In genomic region chr12:76030378-76031080, GRCh38 we compare ENCODE assay signal across 1 cellular context.
A peak's percentile ranks its signal among the peaks of the same experiment; 100 is the strongest.
TF ChIP-seq lines count a peak whose summit lies in the region.

No MANE protein-coding gene starts in this region.

TF ChIP-seq in HepG2, 621 proteins besides CTCF, POLR2A, EP300 and RAD21 (continued from another document and continues in another):
- TF ChIP-seq, protein P1, sequence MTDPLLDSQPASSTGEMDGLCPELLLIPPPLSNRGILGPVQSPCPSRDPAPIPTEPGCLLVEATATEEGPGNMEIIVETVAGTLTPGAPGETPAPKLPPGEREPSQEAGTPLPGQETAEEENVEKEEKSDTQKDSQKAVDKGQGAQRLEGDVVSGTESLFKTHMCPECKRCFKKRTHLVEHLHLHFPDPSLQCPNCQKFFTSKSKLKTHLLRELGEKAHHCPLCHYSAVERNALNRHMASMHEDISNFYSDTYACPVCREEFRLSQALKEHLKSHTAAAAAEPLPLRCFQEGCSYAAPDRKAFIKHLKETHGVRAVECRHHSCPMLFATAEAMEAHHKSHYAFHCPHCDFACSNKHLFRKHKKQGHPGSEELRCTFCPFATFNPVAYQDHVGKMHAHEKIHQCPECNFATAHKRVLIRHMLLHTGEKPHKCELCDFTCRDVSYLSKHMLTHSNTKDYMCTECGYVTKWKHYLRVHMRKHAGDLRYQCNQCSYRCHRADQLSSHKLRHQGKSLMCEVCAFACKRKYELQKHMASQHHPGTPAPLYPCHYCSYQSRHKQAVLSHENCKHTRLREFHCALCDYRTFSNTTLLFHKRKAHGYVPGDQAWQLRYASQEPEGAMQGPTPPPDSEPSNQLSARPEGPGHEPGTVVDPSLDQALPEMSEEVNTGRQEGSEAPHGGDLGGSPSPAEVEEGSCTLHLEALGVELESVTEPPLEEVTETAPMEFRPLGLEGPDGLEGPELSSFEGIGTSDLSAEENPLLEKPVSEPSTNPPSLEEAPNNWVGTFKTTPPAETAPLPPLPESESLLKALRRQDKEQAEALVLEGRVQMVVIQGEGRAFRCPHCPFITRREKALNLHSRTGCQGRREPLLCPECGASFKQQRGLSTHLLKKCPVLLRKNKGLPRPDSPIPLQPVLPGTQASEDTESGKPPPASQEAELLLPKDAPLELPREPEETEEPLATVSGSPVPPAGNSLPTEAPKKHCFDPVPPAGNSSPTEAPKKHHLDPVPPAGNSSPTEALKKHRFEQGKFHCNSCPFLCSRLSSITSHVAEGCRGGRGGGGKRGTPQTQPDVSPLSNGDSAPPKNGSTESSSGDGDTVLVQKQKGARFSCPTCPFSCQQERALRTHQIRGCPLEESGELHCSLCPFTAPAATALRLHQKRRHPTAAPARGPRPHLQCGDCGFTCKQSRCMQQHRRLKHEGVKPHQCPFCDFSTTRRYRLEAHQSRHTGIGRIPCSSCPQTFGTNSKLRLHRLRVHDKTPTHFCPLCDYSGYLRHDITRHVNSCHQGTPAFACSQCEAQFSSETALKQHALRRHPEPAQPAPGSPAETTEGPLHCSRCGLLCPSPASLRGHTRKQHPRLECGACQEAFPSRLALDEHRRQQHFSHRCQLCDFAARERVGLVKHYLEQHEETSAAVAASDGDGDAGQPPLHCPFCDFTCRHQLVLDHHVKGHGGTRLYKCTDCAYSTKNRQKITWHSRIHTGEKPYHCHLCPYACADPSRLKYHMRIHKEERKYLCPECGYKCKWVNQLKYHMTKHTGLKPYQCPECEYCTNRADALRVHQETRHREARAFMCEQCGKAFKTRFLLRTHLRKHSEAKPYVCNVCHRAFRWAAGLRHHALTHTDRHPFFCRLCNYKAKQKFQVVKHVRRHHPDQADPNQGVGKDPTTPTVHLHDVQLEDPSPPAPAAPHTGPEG (CRISPR knock-in tag; IDR thresholded peaks at IDR 0.05) = no peak
- TF ChIP-seq JARID2 (CRISPR knock-in tag; IDR thresholded peaks at IDR 0.05; ENCODE audit: insufficient replicate concordance) (no peak), ZNF639 (CRISPR knock-in tag; conservative IDR thresholded peaks at IDR 0.05) (no peak), TFAP4 (IDR thresholded peaks at IDR 0.05; ENCODE audit: borderline replicate concordance, low read depth) (no peak), ZNF350 (CRISPR knock-in tag; IDR thresholded peaks at IDR 0.05; ENCODE audit: borderline replicate concordance, low read depth) (peak; percentile 37; the same call in 1 of the 2 replicates), ZNF576 (CRISPR knock-in tag; IDR thresholded peaks at IDR 0.05) (peak; percentile 31; the same call in 1 of the 2 replicates), ZNF562 (CRISPR knock-in tag; IDR thresholded peaks at IDR 0.05; ENCODE audit: borderline replicate concordance) (no peak), GTF3A (CRISPR knock-in tag; conservative IDR thresholded peaks at IDR 0.05) (no peak), ZC3H13 (CRISPR knock-in tag; IDR thresholded peaks at IDR 0.05) (peak; percentile 99), CBX5 (CRISPR knock-in tag; IDR thresholded peaks at IDR 0.05; ENCODE audit: borderline replicate concordance) (no peak), ZNF501 (CRISPR knock-in tag; IDR thresholded peaks at IDR 0.05) (0 out of 2 replicates have a peak, but pooled peaks have one; percentile 44), ZGPAT (CRISPR knock-in tag; IDR thresholded peaks at IDR 0.05) (no peak), HNRNPUL1 (IDR thresholded peaks at IDR 0.05; ENCODE audit: low read depth, low read length) (no peak), SMAD3 (CRISPR knock-in tag; IDR thresholded peaks at IDR 0.05) (no peak), ZKSCAN5 (CRISPR knock-in tag; IDR thresholded peaks at IDR 0.05) (no peak), ZBTB14 (CRISPR knock-in tag; IDR thresholded peaks at IDR 0.05) (no peak), SMAD1 (CRISPR knock-in tag; IDR thresholded peaks at IDR 0.05; ENCODE audit: borderline replicate concordance, low read depth) (no peak), IRX3 (CRISPR knock-in tag; IDR thresholded peaks at IDR 0.05; ENCODE audit: borderline replicate concordance, low read depth) (0 out of 2 replicates have a peak, but pooled peaks have one; percentile 5), RBFOX2 (IDR thresholded peaks at IDR 0.05; ENCODE audit: low read depth, low read length) (peak; percentile 91), SP4 (CRISPR knock-in tag; IDR thresholded peaks at IDR 0.05) (no peak; the same call in 1 of the 2 replicates), NRL (CRISPR knock-in tag; IDR thresholded peaks at IDR 0.05; ENCODE audit: borderline replicate concordance) (no peak), SP5 (CRISPR knock-in tag; IDR thresholded peaks at IDR 0.05; ENCODE audit: borderline replicate concordance, low read depth) (no peak), TEAD3 (CRISPR knock-in tag; optimal IDR thresholded peaks at IDR 0.05; ENCODE audit: borderline replicate concordance) (no peak), MTA1 (CRISPR knock-in tag; IDR thresholded peaks at IDR 0.05; ENCODE audit: borderline replicate concordance) (no peak), ZNF329 (CRISPR knock-in tag; IDR thresholded peaks at IDR 0.05; ENCODE audit: low read depth) (no peak), ATRX (CRISPR knock-in tag; IDR thresholded peaks at IDR 0.05; ENCODE audit: borderline replicate concordance) (no peak), MLX (CRISPR knock-in tag; IDR thresholded peaks at IDR 0.05) (no peak), EEA1 (CRISPR knock-in tag; IDR thresholded peaks at IDR 0.05; ENCODE audit: borderline replicate concordance) (0 out of 2 replicates have a peak, but pooled peaks have one; percentile 25), BRD4 (CRISPR knock-in tag; IDR thresholded peaks at IDR 0.05) (no peak), ZBTB8A (CRISPR knock-in tag; IDR thresholded peaks at IDR 0.05; ENCODE audit: borderline replicate concordance, low read depth) (no peak), PCBP2 (optimal IDR thresholded peaks at IDR 0.05; ENCODE audit: low read depth, low read length, poor library complexity, severe bottlenecking) (no peak), ZNF235 (CRISPR knock-in tag; IDR thresholded peaks at IDR 0.05; ENCODE audit: borderline replicate concordance) (0 out of 2 replicates have a peak, but pooled peaks have one; percentile 7), ZNF232 (CRISPR knock-in tag; IDR thresholded peaks at IDR 0.05; ENCODE audit: borderline replicate concordance) (no peak), ZNF496 (CRISPR knock-in tag; IDR thresholded peaks at IDR 0.05; ENCODE audit: insufficient replicate concordance) (no peak), BORCS8-MEF2B (CRISPR knock-in tag; IDR thresholded peaks at IDR 0.05) (no peak; the same call in 1 of the 2 replicates)
- TF ChIP-seq, protein P2, sequence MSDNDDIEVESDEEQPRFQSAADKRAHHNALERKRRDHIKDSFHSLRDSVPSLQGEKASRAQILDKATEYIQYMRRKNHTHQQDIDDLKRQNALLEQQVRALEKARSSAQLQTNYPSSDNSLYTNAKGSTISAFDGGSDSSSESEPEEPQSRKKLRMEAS (IDR thresholded peaks at IDR 0.05) = no peak; the same call in 1 of the 2 replicates
- TF ChIP-seq, protein P3, sequence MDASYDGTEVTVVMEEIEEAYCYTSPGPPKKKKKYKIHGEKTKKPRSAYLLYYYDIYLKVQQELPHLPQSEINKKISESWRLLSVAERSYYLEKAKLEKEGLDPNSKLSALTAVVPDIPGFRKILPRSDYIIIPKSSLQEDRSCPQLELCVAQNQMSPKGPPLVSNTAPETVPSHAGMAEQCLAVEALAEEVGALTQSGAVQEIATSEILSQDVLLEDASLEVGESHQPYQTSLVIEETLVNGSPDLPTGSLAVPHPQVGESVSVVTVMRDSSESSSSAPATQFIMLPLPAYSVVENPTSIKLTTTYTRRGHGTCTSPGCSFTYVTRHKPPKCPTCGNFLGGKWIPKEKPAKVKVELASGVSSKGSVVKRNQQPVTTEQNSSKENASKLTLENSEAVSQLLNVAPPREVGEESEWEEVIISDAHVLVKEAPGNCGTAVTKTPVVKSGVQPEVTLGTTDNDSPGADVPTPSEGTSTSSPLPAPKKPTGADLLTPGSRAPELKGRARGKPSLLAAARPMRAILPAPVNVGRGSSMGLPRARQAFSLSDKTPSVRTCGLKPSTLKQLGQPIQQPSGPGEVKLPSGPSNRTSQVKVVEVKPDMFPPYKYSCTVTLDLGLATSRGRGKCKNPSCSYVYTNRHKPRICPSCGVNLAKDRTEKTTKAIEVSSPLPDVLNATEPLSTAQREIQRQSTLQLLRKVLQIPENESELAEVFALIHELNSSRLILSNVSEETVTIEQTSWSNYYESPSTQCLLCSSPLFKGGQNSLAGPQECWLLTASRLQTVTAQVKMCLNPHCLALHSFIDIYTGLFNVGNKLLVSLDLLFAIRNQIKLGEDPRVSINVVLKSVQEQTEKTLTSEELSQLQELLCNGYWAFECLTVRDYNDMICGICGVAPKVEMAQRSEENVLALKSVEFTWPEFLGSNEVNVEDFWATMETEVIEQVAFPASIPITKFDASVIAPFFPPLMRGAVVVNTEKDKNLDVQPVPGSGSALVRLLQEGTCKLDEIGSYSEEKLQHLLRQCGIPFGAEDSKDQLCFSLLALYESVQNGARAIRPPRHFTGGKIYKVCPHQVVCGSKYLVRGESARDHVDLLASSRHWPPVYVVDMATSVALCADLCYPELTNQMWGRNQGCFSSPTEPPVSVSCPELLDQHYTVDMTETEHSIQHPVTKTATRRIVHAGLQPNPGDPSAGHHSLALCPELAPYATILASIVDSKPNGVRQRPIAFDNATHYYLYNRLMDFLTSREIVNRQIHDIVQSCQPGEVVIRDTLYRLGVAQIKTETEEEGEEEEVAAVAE (CRISPR knock-in tag; IDR thresholded peaks at IDR 0.05; ENCODE audit: borderline replicate concordance) = no peak
- TF ChIP-seq, protein P4, sequence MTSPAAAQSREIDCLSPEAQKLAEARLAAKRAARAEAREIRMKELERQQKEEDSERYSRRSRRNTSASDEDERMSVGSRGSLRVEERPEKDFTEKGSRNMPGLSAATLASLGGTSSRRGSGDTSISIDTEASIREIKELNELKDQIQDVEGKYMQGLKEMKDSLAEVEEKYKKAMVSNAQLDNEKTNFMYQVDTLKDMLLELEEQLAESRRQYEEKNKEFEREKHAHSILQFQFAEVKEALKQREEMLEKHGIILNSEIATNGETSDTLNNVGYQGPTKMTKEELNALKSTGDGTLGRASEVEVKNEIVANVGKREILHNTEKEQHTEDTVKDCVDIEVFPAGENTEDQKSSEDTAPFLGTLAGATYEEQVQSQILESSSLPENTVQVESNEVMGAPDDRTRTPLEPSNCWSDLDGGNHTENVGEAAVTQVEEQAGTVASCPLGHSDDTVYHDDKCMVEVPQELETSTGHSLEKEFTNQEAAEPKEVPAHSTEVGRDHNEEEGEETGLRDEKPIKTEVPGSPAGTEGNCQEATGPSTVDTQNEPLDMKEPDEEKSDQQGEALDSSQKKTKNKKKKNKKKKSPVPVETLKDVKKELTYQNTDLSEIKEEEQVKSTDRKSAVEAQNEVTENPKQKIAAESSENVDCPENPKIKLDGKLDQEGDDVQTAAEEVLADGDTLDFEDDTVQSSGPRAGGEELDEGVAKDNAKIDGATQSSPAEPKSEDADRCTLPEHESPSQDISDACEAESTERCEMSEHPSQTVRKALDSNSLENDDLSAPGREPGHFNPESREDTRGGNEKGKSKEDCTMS (CRISPR knock-in tag; conservative IDR thresholded peaks at IDR 0.05) = no peak
